Comparison of ENCODE assay signal across 8 cellular contexts in the genomic region with DNA sequence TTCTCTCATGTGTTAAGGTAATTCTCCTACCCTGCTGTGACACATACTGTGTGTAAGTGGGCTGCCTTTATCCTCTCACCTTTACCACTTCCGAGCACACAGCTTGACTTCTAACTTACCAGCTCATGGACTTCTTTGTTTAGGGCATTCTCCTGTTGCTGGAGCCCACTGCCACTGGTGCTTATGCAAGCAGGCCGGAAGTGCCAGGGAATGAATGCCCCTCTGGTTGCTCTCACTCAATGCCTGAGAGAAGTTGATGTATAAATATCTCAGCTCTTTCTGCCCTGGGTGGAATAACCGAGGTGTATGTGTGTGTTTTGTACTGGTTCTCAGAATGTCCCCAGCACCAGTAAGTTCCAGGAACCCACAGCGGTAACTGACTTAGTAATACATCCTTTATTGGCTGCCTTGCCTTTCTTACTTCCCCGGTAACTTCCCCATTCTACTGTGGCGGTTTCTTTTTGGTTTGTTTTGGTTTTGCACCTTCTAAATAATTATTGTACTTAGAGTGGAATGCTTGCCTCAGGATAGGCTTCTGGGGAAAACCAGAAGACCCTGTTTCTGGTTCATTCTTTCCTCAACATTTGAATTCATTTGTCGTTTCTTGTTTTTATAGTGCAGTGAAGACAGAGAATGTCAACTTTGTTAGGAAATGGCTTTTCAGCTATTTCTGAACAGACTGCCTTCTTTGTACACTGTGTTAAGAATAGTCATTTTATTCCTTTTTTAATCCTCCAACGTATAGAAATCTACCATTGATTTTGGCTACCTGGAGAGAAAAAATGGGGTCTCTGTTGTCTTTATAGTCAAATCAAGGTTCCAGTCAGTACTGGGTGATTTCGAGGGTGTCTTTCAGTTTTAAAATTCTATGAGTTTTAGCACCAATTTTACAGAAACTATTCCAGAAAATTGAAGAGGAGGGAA.
A peak's percentile ranks its signal among the peaks of the same experiment; 100 is the strongest.
DNase-seq lines count a peak whose midpoint lies in the region; ATAC-seq lines count a peak whose summit lies in the region.

No MANE protein-coding gene starts in this region.

- DNase-seq in NCI-H2227 treated with DMSO at 0.1 percent for 48 hours (lab: John Stamatoyannopoulos, UW) (peak; percentile 19), midbrain (lab: John Stamatoyannopoulos, UW) (peak; percentile 6), DMS114 treated with DMSO at 0.1 percent for 48 hours (lab: John Stamatoyannopoulos, UW; ENCODE audit: unreplicated experiment) (no peak), NCI-H1105 (lab: John Stamatoyannopoulos, UW) (no peak), NCI-H524 treated with DMSO at 0.1 percent for 48 hours (lab: John Stamatoyannopoulos, UW) (no peak)
- DNase-seq in activated T-cell treated with anti-CD3 and anti-CD28 coated beads, Interleukin-2, amount 50 U/mL, for 48 hours = peak; percentile 59 to 63

- ATAC-seq in GM18907 (IDR thresholded peaks at IDR 0.05; ENCODE audit: unreplicated experiment) = peak; percentile 92
- peak; percentile 97 for ATAC-seq in HG02870 (IDR thresholded peaks at IDR 0.05; ENCODE audit: unreplicated experiment)

Comparison
In these comparisons a context has a peak if more than half of its experiments do, and no peak if none do; other contexts are left out.
1. DNase-seq: peak in NCI-H2227 treated with DMSO at 0.1 percent for 48 hours (single experiment), activated T-cell treated with anti-CD3 and anti-CD28 coated beads, Interleukin-2, amount 50 U/mL, for 48 hours (2 of 2) and midbrain (single experiment); none in DMS114 treated with DMSO at 0.1 percent for 48 hours (single experiment), NCI-H1105 (single experiment) and NCI-H524 treated with DMSO at 0.1 percent for 48 hours (single experiment).